In the genomic region with DNA sequence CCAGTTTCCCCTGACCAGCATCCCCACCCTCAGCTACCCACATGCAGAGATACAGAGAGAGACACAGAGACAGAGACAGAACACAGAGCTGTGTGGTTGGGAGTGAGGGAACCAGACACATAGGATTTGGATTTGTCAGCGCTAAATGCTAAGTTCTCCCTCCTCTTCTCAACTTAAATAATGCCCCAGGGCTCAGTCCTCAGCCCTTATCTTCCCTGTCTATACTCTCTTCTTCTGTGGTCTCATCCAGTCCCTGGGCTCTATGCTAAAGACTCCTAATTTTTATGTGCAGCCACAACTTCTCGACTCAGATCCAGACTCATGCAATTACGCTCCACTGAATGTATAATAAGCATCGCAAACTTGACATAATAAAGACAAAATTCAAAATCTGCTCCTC, we compare ENCODE assay signal across 28 cellular contexts. TPM values are rescaled to one million over a fixed set of nuclear protein-coding genes. Genes with fewer than 3 reads are reported as not detected.
"Had no signal": no experiment of that assay in that cellular context is flagged by ENCODE, and none has a peak within 500 bp of the region (broad histone marks: within the 10 kb centered on the region; RNA-seq: fewer than 3 reads in every experiment).

No MANE protein-coding gene starts in this region.

- H3K4me3 Mint-ChIP-seq: activated CD4-positive, alpha-beta T cell treated with anti-CD3 and anti-CD28 coated beads, Interleukin-2, amount 10 ng/mL, durations not matched to agents 24 days and 14 days; activated CD8-positive, alpha-beta T cell treated with anti-CD3 and anti-CD28 coated beads for 36 hours; activated naive CD8-positive, alpha-beta T cell treated with anti-CD3 and anti-CD28 coated beads for 36 hours; activated T-cell treated with anti-CD3 and anti-CD28 coated beads, Interleukin-2, amount 50 U/mL, for 72 hours; activated T-helper 17 cell treated with anti-CD3 and anti-CD28 coated beads, Interleukin-2, amount 50 U/mL, for 72 hours had no signal

- H3K27ac Mint-ChIP-seq: activated CD4-positive, alpha-beta T cell treated with anti-CD3 and anti-CD28 coated beads, Interleukin-2, amount 10 ng/mL, durations not matched to agents 24 days and 14 days; activated CD8-positive, alpha-beta T cell treated with anti-CD3 and anti-CD28 coated beads for 36 hours; activated naive CD8-positive, alpha-beta T cell treated with anti-CD3 and anti-CD28 coated beads for 36 hours; activated T-cell treated with anti-CD3 and anti-CD28 coated beads, Interleukin-2, amount 50 U/mL, for 72 hours; activated T-helper 17 cell treated with anti-CD3 and anti-CD28 coated beads, Interleukin-2, amount 50 U/mL, for 72 hours had no signal

- H3K27me3 ChIP-seq: brain microvascular endothelial cell had no signal

- H3K27me3 Mint-ChIP-seq: activated CD4-positive, alpha-beta T cell treated with anti-CD3 and anti-CD28 coated beads, Interleukin-2, amount 10 ng/mL, durations not matched to agents 24 days and 14 days had no signal

- H3K4me3 ChIP-seq: K562 had no signal

- H3K36me3 Mint-ChIP-seq: activated naive CD8-positive, alpha-beta T cell treated with anti-CD3 and anti-CD28 coated beads for 36 hours had no signal

- H3K9me3 Mint-ChIP-seq: activated CD4-positive, alpha-beta T cell treated with anti-CD3 and anti-CD28 coated beads, Interleukin-2, amount 10 ng/mL, durations not matched to agents 24 days and 14 days had no signal

- H3K27ac ChIP-seq: brain microvascular endothelial cell had no signal

- ATAC-seq: activated CD8-positive, alpha-beta T cell treated with anti-CD3 and anti-CD28 coated beads for 36 hours; activated T-cell treated with anti-CD3 and anti-CD28 coated beads, Interleukin-2, amount 50 U/mL, for 72 hours; activated T-helper 17 cell treated with anti-CD3 and anti-CD28 coated beads, Interleukin-2, amount 50 U/mL, for 72 hours; K562 had no signal

- DNase-seq: activated CD4-positive, alpha-beta T cell treated with anti-CD3 and anti-CD28 coated beads, Interleukin-2, amount 10 ng/mL, durations not matched to agents 24 days and 14 days; activated CD4-positive, alpha-beta T cell treated with anti-CD3 and anti-CD28 coated beads, Interleukin-2, amount 50 U/mL, for 4 hours; activated CD8-positive, alpha-beta T cell treated with anti-CD3 and anti-CD28 coated beads for 36 hours; activated effector memory CD4-positive, alpha-beta T cell treated with anti-CD3 and anti-CD28 coated beads, Interleukin-2, amount 50 U/mL, for 16 hours; activated naive CD4-positive, alpha-beta T cell; activated naive CD4-positive, alpha-beta T cell treated with anti-CD3 and anti-CD28 coated beads, Interleukin-2, amount 50 U/mL, for 16 hours; activated naive CD8-positive, alpha-beta T cell treated with anti-CD3 and anti-CD28 coated beads for 36 hours; activated T-cell treated with anti-CD3 and anti-CD28 coated beads, Interleukin-2, amount 50 U/mL, for 1 hour; activated T-cell treated with anti-CD3 and anti-CD28 coated beads, Interleukin-2, amount 50 U/mL, for 72 hours; amniotic stem cell; aorta; brain microvascular endothelial cell; central memory CD4-positive, alpha-beta T cell; NCI-H1105; NCI-H1417 treated with DMSO at 0.1 percent for 48 hours; NCI-H187 treated with DMSO at 0.1 percent for 48 hours; NCI-H2081; NCI-H226; NCI-H446 treated with DMSO at 0.1 percent for 48 hours; NCI-H524; NCI-H69; Right ventricle myocardium superior had no signal

- H3K4me1 Mint-ChIP-seq: activated CD4-positive, alpha-beta T cell treated with anti-CD3 and anti-CD28 coated beads, Interleukin-2, amount 10 ng/mL, durations not matched to agents 24 days and 14 days; activated naive CD8-positive, alpha-beta T cell treated with anti-CD3 and anti-CD28 coated beads for 36 hours; activated T-helper 17 cell treated with anti-CD3 and anti-CD28 coated beads, Interleukin-2, amount 50 U/mL, for 72 hours had no signal

- H3K36me3 ChIP-seq: brain microvascular endothelial cell had no signal

RNA-seq across cellular contexts. Expression of a gene that starts 47.1 kb away (rescaled TPM):
- total RNA-seq: activated CD4-positive, alpha-beta T cell treated with anti-CD3 and anti-CD28 coated beads, Interleukin-2, amount 10 ng/mL, durations not matched to agents 24 days and 14 days; activated CD8-positive, alpha-beta memory T cell treated with anti-CD3 and anti-CD28 coated beads for 36 hours; activated CD8-positive, alpha-beta T cell treated with anti-CD3 and anti-CD28 coated beads for 36 hours; activated naive CD8-positive, alpha-beta T cell treated with anti-CD3 and anti-CD28 coated beads for 36 hours; activated T-helper 17 cell treated with anti-CD3 and anti-CD28 coated beads, Interleukin-2, amount 50 U/mL, for 72 hours; OCI-LY7; T-helper 1 cell treated with Interleukin-12 subunit alpha and Interleukin-12 subunit beta and Interleukin-4 antibody, amounts not matched to agents 30 ng/mL and 1 ng/mL, for 36 hours; T-helper 2 cell treated with Interferon-gamma antibody and Interleukin-4, amounts not matched to agents 100 ng/mL and 5 ng/mL, for 36 hours had no signal
- polyA plus RNA-seq: K562 had no signal
